ENCODE assay signal across 8 cellular contexts in genomic region chr15:68818671-68819450, GRCh38. TPM values are rescaled to one million over a fixed set of nuclear protein-coding genes. Genes with fewer than 3 reads are reported as not detected.
DNase-seq lines count a peak whose midpoint lies in the region; ATAC-seq and TF ChIP-seq lines count a peak whose summit lies in the region.

No MANE protein-coding gene starts in this region.

- H3K4me1 ChIP-seq in prostate gland (replicated peaks) = peaks cover 12% of the 10 kb centered on the region

- TF ChIP-seq POLR2A in Raji (IDR thresholded peaks at IDR 0.05; ENCODE audit: insufficient read depth, low read depth, low read length) (peak; percentile 73), prostate gland (IDR thresholded peaks at IDR 0.05) (no peak)

- intact Hi-C loops in left ventricle myocardium superior (cut with micrococcal nuclease) = no loop called here
- intact Hi-C loops in prostate gland (cut with DNase I) = loop anchor here (5.0 kb wide), 2 partner anchors 87 to 542 kb away; partner anchors contain the start of gene FEM1B

- H3K27ac ChIP-seq in adipose tissue (ENCODE audit: low read depth, low read length) (peak overlapping the region; percentile 80), prostate gland (peak overlapping the region; percentile 99 to 100)

- TF ChIP-seq CTCF in prostate gland (IDR thresholded peaks at IDR 0.05) = no peak

- no peaks in the 10 kb centered on the region for H3K27me3 ChIP-seq in prostate gland (replicated peaks; ENCODE audit: insufficient read depth)

- WGBS in adipose tissue, 3 donors = 0% methylated on average over 52 to 77 of the region's 77 CpGs
- under 1% methylated on average over 70 of the region's 77 CpGs for WGBS in prostate gland

- ATAC-seq in left ventricle myocardium superior = peak; percentile 5
- ATAC-seq in GM21723 (IDR thresholded peaks at IDR 0.05; ENCODE audit: unreplicated experiment) = no peak

- no peaks in the 10 kb centered on the region for H3K36me3 ChIP-seq in prostate gland

- H3K9me3 ChIP-seq in prostate gland = no peaks in the 10 kb centered on the region

- peak overlapping the region; percentile 88 to 96 for H3K4me3 ChIP-seq in prostate gland

- DNase-seq in AML-193 (lab: John Stamatoyannopoulos, UW) (peak; percentile 77 to 86), HCEC 1CT (peak; percentile 36), left ventricle myocardium superior (peak; percentile 75), prostate gland (ENCODE audit: low spot score) (peak; percentile 33), OCI-M2 (lab: John Stamatoyannopoulos, UW; ENCODE audit: unreplicated experiment) (no peak)

RNA-seq across cellular contexts. Expression of gene ANP32A, which starts 1.8 kb away (rescaled TPM):
- 10 to 100 TPM; 41.9 to 81.2 (median 79.5) TPM for polyA plus RNA-seq in adipose tissue
- total RNA-seq in left ventricle myocardium superior (138 TPM), prostate gland (10 to 100 TPM; 52.6 to 70.8 TPM)
